ENCODE assay signal across 8 cellular contexts in the genomic region with DNA sequence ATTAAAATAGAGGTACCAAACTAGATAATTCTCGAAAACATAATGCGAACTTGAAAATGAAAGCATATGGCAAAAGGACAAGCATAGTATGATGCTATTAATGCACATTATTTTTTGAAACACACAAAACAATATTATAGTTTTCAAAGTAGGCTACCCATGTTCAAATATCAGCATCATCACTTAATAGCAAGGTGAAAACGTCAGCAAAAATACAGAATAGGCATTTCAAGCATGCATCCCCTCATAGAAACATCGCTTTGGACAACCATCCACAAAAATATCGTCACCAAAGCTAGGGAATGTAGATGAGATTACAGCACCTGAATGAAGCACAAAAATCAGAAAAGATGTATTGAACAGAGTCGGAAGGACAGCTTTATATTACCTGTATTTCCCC.
"Had no signal": no experiment of that assay in that cellular context is flagged by ENCODE, and none has a peak within 500 bp of the region (broad histone marks: within the 10 kb centered on the region; RNA-seq: fewer than 3 reads in every experiment).

No MANE protein-coding gene starts in this region.

- DNase-seq: GDM1, GF-D8 had no signal

- FAIRE-seq: G401.6, GM12878, GM12891, GM12892, GM18507, GM19239 had no signal

- ATAC-seq: GM12878 had no signal

- H3K4me3 ChIP-seq: GM12878 had no signal
